In the genomic region with DNA sequence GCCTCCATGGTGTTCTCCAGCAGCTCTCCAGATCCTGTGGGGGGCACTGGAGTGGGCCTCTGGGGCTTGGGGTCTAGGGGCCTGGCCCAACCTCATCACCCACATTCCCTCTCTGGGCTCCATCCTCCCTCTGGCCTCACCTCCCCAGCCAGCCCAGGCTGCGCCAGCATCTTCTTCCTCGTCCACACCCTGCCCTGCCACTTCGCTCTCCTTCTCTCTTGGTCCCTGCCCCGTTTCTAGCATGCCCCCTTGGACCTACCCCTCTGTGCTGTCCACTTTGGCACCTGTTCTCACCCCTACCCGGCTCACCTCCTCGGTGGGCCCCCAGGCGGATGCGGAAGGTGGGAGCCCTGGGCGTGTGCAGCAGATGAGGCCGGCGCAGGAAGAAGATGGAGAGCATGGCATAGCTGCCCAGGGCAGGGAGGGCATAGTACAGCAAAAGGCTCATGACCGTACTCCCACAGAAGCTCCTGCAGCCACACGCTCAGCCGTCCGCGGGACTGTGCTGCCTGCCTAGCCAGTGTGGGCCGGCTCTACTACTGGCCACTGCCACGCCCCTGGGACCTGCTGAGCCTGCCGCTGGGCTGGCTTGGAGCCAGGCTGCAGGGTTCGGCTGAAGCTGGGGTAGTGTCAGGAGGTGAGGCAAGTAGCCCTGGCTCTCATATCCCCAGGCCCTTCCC, we compare ENCODE assay signal across 1 cellular context.
TF ChIP-seq lines count a peak whose summit lies in the region.

A gene with protein sequence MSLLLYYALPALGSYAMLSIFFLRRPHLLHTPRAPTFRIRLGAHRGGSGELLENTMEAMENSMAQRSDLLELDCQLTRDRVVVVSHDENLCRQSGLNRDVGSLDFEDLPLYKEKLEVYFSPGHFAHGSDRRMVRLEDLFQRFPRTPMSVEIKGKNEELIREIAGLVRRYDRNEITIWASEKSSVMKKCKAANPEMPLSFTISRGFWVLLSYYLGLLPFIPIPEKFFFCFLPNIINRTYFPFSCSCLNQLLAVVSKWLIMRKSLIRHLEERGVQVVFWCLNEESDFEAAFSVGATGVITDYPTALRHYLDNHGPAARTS (minus strand): TSS at position 507 of the 680 bp plus-strand sequence. CDS start 59 bp downstream, at position 448.

TF ChIP-seq in HepG2, 621 proteins besides CTCF, POLR2A, EP300 and RAD21 (continued from another document and continues in another):
- TF ChIP-seq, protein P1, sequence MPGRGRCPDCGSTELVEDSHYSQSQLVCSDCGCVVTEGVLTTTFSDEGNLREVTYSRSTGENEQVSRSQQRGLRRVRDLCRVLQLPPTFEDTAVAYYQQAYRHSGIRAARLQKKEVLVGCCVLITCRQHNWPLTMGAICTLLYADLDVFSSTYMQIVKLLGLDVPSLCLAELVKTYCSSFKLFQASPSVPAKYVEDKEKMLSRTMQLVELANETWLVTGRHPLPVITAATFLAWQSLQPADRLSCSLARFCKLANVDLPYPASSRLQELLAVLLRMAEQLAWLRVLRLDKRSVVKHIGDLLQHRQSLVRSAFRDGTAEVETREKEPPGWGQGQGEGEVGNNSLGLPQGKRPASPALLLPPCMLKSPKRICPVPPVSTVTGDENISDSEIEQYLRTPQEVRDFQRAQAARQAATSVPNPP (CRISPR knock-in tag; IDR thresholded peaks at IDR 0.05) = no peak
- TF ChIP-seq, protein P2, sequence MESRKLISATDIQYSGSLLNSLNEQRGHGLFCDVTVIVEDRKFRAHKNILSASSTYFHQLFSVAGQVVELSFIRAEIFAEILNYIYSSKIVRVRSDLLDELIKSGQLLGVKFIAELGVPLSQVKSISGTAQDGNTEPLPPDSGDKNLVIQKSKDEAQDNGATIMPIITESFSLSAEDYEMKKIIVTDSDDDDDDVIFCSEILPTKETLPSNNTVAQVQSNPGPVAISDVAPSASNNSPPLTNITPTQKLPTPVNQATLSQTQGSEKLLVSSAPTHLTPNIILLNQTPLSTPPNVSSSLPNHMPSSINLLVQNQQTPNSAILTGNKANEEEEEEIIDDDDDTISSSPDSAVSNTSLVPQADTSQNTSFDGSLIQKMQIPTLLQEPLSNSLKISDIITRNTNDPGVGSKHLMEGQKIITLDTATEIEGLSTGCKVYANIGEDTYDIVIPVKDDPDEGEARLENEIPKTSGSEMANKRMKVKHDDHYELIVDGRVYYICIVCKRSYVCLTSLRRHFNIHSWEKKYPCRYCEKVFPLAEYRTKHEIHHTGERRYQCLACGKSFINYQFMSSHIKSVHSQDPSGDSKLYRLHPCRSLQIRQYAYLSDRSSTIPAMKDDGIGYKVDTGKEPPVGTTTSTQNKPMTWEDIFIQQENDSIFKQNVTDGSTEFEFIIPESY (CRISPR knock-in tag; IDR thresholded peaks at IDR 0.05) = peak; percentile 95
- TF ChIP-seq, protein P3, sequence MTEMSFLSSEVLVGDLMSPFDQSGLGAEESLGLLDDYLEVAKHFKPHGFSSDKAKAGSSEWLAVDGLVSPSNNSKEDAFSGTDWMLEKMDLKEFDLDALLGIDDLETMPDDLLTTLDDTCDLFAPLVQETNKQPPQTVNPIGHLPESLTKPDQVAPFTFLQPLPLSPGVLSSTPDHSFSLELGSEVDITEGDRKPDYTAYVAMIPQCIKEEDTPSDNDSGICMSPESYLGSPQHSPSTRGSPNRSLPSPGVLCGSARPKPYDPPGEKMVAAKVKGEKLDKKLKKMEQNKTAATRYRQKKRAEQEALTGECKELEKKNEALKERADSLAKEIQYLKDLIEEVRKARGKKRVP (CRISPR knock-in tag; IDR thresholded peaks at IDR 0.05) = no peak
- TF ChIP-seq, protein P4, sequence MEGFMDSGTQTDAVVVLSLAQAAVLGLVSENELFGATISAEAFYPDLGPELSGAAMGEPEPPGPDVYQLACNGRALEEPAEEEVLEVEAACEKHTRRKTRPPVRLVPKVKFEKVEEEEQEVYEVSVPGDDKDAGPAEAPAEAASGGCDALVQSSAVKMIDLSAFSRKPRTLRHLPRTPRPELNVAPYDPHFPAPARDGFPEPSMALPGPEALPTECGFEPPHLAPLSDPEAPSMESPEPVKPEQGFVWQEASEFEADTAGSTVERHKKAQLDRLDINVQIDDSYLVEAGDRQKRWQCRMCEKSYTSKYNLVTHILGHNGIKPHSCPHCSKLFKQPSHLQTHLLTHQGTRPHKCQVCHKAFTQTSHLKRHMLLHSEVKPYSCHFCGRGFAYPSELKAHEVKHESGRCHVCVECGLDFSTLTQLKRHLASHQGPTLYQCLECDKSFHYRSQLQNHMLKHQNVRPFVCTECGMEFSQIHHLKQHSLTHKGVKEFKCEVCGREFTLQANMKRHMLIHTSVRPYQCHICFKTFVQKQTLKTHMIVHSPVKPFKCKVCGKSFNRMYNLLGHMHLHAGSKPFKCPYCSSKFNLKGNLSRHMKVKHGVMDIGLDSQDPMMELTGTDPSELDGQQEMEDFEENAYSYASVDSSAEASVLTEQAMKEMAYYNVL (CRISPR knock-in tag; IDR thresholded peaks at IDR 0.05; ENCODE audit: borderline replicate concordance) = no peak
- peak; percentile 40; the same call in 1 of the 2 replicates for TF ChIP-seq RBFOX2 (IDR thresholded peaks at IDR 0.05; ENCODE audit: low read depth, low read length)
- peak; percentile 44; the same call in 1 of the 2 replicates for TF ChIP-seq ZMAT3 (CRISPR knock-in tag; conservative IDR thresholded peaks at IDR 0.05)
- no peak for TF ChIP-seq IKZF1 (IDR thresholded peaks at IDR 0.05)
- TF ChIP-seq CHD2 (IDR thresholded peaks at IDR 0.05; ENCODE audit: low read depth, low read length) = no peak
- 0 out of 2 replicates have a peak, but pooled peaks have one; percentile 2 for TF ChIP-seq STAG1 (CRISPR knock-in tag; IDR thresholded peaks at IDR 0.05)
- no peak for TF ChIP-seq NCOA1 (CRISPR knock-in tag; IDR thresholded peaks at IDR 0.05)
- peak; percentile 34; the same call in 1 of the 2 replicates for TF ChIP-seq SIN3A (IDR thresholded peaks at IDR 0.05; ENCODE audit: borderline replicate concordance, low read depth, low read length)
- TF ChIP-seq SRSF9 (IDR thresholded peaks at IDR 0.05; ENCODE audit: borderline replicate concordance, insufficient read depth, low read depth, low read length, poor library complexity, severe bottlenecking) = no peak
- TF ChIP-seq ZNF143 (CRISPR knock-in tag; IDR thresholded peaks at IDR 0.05) = 0 out of 2 replicates have a peak, but pooled peaks have one; percentile 4
- TF ChIP-seq NBN (conservative IDR thresholded peaks at IDR 0.05) = no peak
- TF ChIP-seq U2AF2 (IDR thresholded peaks at IDR 0.05; ENCODE audit: low read depth, low read length) = no peak
- TF ChIP-seq, protein P5, sequence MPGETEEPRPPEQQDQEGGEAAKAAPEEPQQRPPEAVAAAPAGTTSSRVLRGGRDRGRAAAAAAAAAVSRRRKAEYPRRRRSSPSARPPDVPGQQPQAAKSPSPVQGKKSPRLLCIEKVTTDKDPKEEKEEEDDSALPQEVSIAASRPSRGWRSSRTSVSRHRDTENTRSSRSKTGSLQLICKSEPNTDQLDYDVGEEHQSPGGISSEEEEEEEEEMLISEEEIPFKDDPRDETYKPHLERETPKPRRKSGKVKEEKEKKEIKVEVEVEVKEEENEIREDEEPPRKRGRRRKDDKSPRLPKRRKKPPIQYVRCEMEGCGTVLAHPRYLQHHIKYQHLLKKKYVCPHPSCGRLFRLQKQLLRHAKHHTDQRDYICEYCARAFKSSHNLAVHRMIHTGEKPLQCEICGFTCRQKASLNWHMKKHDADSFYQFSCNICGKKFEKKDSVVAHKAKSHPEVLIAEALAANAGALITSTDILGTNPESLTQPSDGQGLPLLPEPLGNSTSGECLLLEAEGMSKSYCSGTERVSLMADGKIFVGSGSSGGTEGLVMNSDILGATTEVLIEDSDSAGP (CRISPR knock-in tag; IDR thresholded peaks at IDR 0.05; ENCODE audit: borderline replicate concordance) = peak; percentile 18; the same call in 1 of the 2 replicates
- no peak for TF ChIP-seq FLYWCH1 (CRISPR knock-in tag; IDR thresholded peaks at IDR 0.05)
- TF ChIP-seq, protein P6, sequence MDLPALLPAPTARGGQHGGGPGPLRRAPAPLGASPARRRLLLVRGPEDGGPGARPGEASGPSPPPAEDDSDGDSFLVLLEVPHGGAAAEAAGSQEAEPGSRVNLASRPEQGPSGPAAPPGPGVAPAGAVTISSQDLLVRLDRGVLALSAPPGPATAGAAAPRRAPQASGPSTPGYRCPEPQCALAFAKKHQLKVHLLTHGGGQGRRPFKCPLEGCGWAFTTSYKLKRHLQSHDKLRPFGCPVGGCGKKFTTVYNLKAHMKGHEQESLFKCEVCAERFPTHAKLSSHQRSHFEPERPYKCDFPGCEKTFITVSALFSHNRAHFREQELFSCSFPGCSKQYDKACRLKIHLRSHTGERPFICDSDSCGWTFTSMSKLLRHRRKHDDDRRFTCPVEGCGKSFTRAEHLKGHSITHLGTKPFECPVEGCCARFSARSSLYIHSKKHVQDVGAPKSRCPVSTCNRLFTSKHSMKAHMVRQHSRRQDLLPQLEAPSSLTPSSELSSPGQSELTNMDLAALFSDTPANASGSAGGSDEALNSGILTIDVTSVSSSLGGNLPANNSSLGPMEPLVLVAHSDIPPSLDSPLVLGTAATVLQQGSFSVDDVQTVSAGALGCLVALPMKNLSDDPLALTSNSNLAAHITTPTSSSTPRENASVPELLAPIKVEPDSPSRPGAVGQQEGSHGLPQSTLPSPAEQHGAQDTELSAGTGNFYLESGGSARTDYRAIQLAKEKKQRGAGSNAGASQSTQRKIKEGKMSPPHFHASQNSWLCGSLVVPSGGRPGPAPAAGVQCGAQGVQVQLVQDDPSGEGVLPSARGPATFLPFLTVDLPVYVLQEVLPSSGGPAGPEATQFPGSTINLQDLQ (CRISPR knock-in tag; IDR thresholded peaks at IDR 0.05) = no peak
- TF ChIP-seq SP4 (CRISPR knock-in tag; IDR thresholded peaks at IDR 0.05) = peak; percentile 59; the same call in 1 of the 2 replicates
- TF ChIP-seq ZNF468 (CRISPR knock-in tag; IDR thresholded peaks at IDR 0.05) = no peak
- 0 out of 2 replicates have a peak, but pooled peaks have one; percentile 1 for TF ChIP-seq ELF1 (CRISPR knock-in tag; IDR thresholded peaks at IDR 0.05)
- TF ChIP-seq, protein P7, sequence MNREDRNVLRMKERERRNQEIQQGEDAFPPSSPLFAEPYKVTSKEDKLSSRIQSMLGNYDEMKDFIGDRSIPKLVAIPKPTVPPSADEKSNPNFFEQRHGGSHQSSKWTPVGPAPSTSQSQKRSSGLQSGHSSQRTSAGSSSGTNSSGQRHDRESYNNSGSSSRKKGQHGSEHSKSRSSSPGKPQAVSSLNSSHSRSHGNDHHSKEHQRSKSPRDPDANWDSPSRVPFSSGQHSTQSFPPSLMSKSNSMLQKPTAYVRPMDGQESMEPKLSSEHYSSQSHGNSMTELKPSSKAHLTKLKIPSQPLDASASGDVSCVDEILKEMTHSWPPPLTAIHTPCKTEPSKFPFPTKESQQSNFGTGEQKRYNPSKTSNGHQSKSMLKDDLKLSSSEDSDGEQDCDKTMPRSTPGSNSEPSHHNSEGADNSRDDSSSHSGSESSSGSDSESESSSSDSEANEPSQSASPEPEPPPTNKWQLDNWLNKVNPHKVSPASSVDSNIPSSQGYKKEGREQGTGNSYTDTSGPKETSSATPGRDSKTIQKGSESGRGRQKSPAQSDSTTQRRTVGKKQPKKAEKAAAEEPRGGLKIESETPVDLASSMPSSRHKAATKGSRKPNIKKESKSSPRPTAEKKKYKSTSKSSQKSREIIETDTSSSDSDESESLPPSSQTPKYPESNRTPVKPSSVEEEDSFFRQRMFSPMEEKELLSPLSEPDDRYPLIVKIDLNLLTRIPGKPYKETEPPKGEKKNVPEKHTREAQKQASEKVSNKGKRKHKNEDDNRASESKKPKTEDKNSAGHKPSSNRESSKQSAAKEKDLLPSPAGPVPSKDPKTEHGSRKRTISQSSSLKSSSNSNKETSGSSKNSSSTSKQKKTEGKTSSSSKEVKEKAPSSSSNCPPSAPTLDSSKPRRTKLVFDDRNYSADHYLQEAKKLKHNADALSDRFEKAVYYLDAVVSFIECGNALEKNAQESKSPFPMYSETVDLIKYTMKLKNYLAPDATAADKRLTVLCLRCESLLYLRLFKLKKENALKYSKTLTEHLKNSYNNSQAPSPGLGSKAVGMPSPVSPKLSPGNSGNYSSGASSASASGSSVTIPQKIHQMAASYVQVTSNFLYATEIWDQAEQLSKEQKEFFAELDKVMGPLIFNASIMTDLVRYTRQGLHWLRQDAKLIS (CRISPR knock-in tag; IDR thresholded peaks at IDR 0.05) = no peak
- TF ChIP-seq REPIN1 (CRISPR knock-in tag; IDR thresholded peaks at IDR 0.05; ENCODE audit: borderline replicate concordance, low read depth) = no peak
- 0 out of 2 replicates have a peak, but pooled peaks have one; percentile 41 for TF ChIP-seq ZSCAN31 (CRISPR knock-in tag; IDR thresholded peaks at IDR 0.05; ENCODE audit: low read depth)
- TF ChIP-seq ZNF282 (IDR thresholded peaks at IDR 0.05; ENCODE audit: partially characterized antibody) = no peak
- 0 out of 2 replicates have a peak, but pooled peaks have one; percentile 20 for TF ChIP-seq PCBP1 (IDR thresholded peaks at IDR 0.05; ENCODE audit: borderline replicate concordance, low read depth, low read length)
- TF ChIP-seq ZNF83 (CRISPR knock-in tag; IDR thresholded peaks at IDR 0.05; ENCODE audit: borderline replicate concordance) = 0 out of 2 replicates have a peak, but pooled peaks have one; percentile 3
- 0 out of 2 replicates have a peak, but pooled peaks have one; percentile 15 for TF ChIP-seq HDAC1 (CRISPR knock-in tag; IDR thresholded peaks at IDR 0.05)
- TF ChIP-seq JUN (CRISPR knock-in tag; IDR thresholded peaks at IDR 0.05) = 0 out of 2 replicates have a peak, but pooled peaks have one; percentile 30
- TF ChIP-seq SETDB1 (CRISPR knock-in tag; IDR thresholded peaks at IDR 0.05; ENCODE audit: borderline replicate concordance) = no peak
- 0 out of 2 replicates have a peak, but pooled peaks have one; percentile 45 for TF ChIP-seq HNRNPL (IDR thresholded peaks at IDR 0.05; ENCODE audit: low read depth, low read length)
- TF ChIP-seq, protein P8, sequence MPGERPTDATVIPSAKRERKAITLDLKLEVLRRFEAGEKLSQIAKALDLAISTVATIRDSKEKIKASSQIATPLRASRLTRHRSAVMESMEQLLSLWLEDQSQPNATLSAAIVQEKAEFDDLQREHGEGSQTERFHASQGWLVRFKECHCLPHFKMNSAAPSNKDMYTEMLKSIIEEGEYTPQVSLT (CRISPR knock-in tag; IDR thresholded peaks at IDR 0.05; ENCODE audit: borderline replicate concordance, low read depth) = no peak
- peak; percentile 0 for TF ChIP-seq HNRNPK (IDR thresholded peaks at IDR 0.05; ENCODE audit: low read depth, low read length, poor library complexity, severe bottlenecking)
- TF ChIP-seq ZFP1 (CRISPR knock-in tag; IDR thresholded peaks at IDR 0.05) = 0 out of 2 replicates have a peak, but pooled peaks have one; percentile 5
- no peak for TF ChIP-seq YEATS4 (CRISPR knock-in tag; IDR thresholded peaks at IDR 0.05; ENCODE audit: borderline replicate concordance)
- TF ChIP-seq SNRNP70 (IDR thresholded peaks at IDR 0.05; ENCODE audit: low read depth, low read length) = no peak
- TF ChIP-seq NR1H2 (CRISPR knock-in tag; IDR thresholded peaks at IDR 0.05; ENCODE audit: borderline replicate concordance, low read depth) = no peak
- TF ChIP-seq, protein P9, sequence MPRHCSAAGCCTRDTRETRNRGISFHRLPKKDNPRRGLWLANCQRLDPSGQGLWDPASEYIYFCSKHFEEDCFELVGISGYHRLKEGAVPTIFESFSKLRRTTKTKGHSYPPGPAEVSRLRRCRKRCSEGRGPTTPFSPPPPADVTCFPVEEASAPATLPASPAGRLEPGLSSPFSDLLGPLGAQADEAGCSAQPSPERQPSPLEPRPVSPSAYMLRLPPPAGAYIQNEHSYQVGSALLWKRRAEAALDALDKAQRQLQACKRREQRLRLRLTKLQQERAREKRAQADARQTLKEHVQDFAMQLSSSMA (CRISPR knock-in tag; IDR thresholded peaks at IDR 0.05) = 0 out of 2 replicates have a peak, but pooled peaks have one; percentile 80
- no peak for TF ChIP-seq NR2F6 (IDR thresholded peaks at IDR 0.05)
- TF ChIP-seq NR2F6 (CRISPR knock-in tag; IDR thresholded peaks at IDR 0.05) = peak; percentile 18; the same call in 1 of the 2 replicates
- no peak for TF ChIP-seq ZNF792 (CRISPR knock-in tag; IDR thresholded peaks at IDR 0.05)
- peak; percentile 70; the same call in 1 of the 2 replicates for TF ChIP-seq GZF1 (CRISPR knock-in tag; IDR thresholded peaks at IDR 0.05)
- TF ChIP-seq ZBTB7A (CRISPR knock-in tag; IDR thresholded peaks at IDR 0.05) = peak; percentile 1; the same call in 1 of the 2 replicates
